In genomic region chr6:42141603-42142117, GRCh38 we compare ENCODE assay signal across 11 cellular contexts. TPM values are rescaled to one million over a fixed set of nuclear protein-coding genes. Genes with fewer than 3 reads are reported as not detected.
A peak's percentile ranks its signal among the peaks of the same experiment; 100 is the strongest.
DNase-seq lines count a peak whose midpoint lies in the region; ATAC-seq and TF ChIP-seq lines count a peak whose summit lies in the region.
"Had no signal": no experiment of that assay in that cellular context is flagged by ENCODE, and none has a peak within 500 bp of the region (broad histone marks: within the 10 kb centered on the region; RNA-seq: fewer than 3 reads in every experiment).

No MANE protein-coding gene starts in this region.

- no peak for TF ChIP-seq POLR2A in lower leg skin (IDR thresholded peaks at IDR 0.05)

- 25 to 28% methylated on average over 13 of the region's 13 CpGs for WGBS in lower leg skin, 2 donors

- peak overlapping the region; percentile 57 for H3K4me3 ChIP-seq in lower leg skin (ENCODE audit: low read depth, poor library complexity, severe bottlenecking)
- H3K4me3 ChIP-seq in thoracic aorta: peak overlapping the region; percentile 70

- peaks cover 0 to 10% of the 10 kb centered on the region in 2 donors for H3K4me1 ChIP-seq in thoracic aorta (ENCODE audit: control insufficient read depth in 1 of 2, low read depth in 2 of 2)

- no peak overlapping the region for H3K27ac ChIP-seq in thoracic aorta

- peak; percentile 48 for DNase-seq in DMS53 (lab: John Stamatoyannopoulos, UW)
- DNase-seq in DMS53 treated with DMSO at 0.1 percent for 48 hours (lab: John Stamatoyannopoulos, UW; ENCODE audit: unreplicated experiment): no peak
- DNase-seq in chondrocyte (ENCODE audit: low spot score): no peak
- no peak for DNase-seq in lower leg skin (ENCODE audit: low spot score in 2 of 2)
- no peak for DNase-seq in thoracic aorta (ENCODE audit: low spot score)
- DNase-seq in amygdala (lab: John Stamatoyannopoulos, UW): no peak
- no peak for DNase-seq in islet precursor cell
- DNase-seq: activated CD4-positive, alpha-beta memory T cell treated with anti-CD3 and anti-CD28 coated beads, Interleukin-2, amount 10 ng/mL, durations not matched to agents 7 days and 5 days; NCI-H524 treated with DMSO at 0.1 percent for 48 hours; stimulated activated CD4-positive, alpha-beta T cell treated with anti-CD3 and anti-CD28 coated beads, Interleukin-4, amount 100 ng/mL, for 24 hours had no signal

- intact Hi-C loops in lower leg skin (cut with DNase I; ENCODE audit: low total_unique reads): no loop called here

- peaks cover 36% of the 10 kb centered on the region for H3K4me1 Mint-ChIP-seq in chondrocyte (ENCODE audit: low read depth)

- TF ChIP-seq CTCF in chondrocyte (IDR thresholded peaks at IDR 0.05) (no peak), lower leg skin (IDR thresholded peaks at IDR 0.05) (no peak), thoracic aorta (IDR thresholded peaks at IDR 0.05) (no peak)

- H3K27ac Mint-ChIP-seq in chondrocyte (ENCODE audit: unreplicated experiment): peak overlapping the region; percentile 17
- H3K27ac Mint-ChIP-seq: activated CD4-positive, alpha-beta memory T cell treated with anti-CD3 and anti-CD28 coated beads, Interleukin-2, amount 10 ng/mL, durations not matched to agents 7 days and 5 days had no signal

- no peaks in the 10 kb centered on the region for H3K9me3 Mint-ChIP-seq in chondrocyte (ENCODE audit: low read depth)
- H3K9me3 Mint-ChIP-seq: activated CD4-positive, alpha-beta memory T cell treated with anti-CD3 and anti-CD28 coated beads, Interleukin-2, amount 10 ng/mL, durations not matched to agents 7 days and 5 days had no signal

- H3K9me3 ChIP-seq in thoracic aorta: no peaks in the 10 kb centered on the region

- ATAC-seq in thoracic aorta (ENCODE audit: insufficient number of reproducible peaks, low FRiP score, low read depth) (no peak), HG03039 (IDR thresholded peaks at IDR 0.05; ENCODE audit: unreplicated experiment) (no peak)

- H3K4me3 Mint-ChIP-seq in chondrocyte (ENCODE audit: unreplicated experiment): peak overlapping the region; percentile 84
- H3K4me3 Mint-ChIP-seq: activated CD4-positive, alpha-beta memory T cell treated with anti-CD3 and anti-CD28 coated beads, Interleukin-2, amount 10 ng/mL, durations not matched to agents 7 days and 5 days had no signal

- H3K36me3 Mint-ChIP-seq in chondrocyte (ENCODE audit: low read depth): no peaks in the 10 kb centered on the region

- H3K27me3 Mint-ChIP-seq in chondrocyte (ENCODE audit: low read depth): peaks cover 2% of the 10 kb centered on the region

- no peaks in the 10 kb centered on the region for H3K36me3 ChIP-seq in thoracic aorta

- H3K27me3 ChIP-seq in thoracic aorta (replicated peaks; ENCODE audit: insufficient read depth): peaks cover 5% of the 10 kb centered on the region

RNA-seq across cellular contexts. Expression of gene C6orf132, which starts 0.8 kb away (rescaled TPM):
- total RNA-seq in chondrocyte (0.75 to 5.8 TPM (median 5.2 TPM) in 3 replicates), lower leg skin (100 to 1,000 TPM; 106 to 200 (median 137) TPM), thoracic aorta (1 to 10 TPM in 1 of 2 donors, under 1 TPM in 1; 0.54 to 2.4 TPM)

RNA-seq across cellular contexts. Expression of gene GUCA1A, which starts 31.5 kb away (rescaled TPM):
- total RNA-seq in chondrocyte (0.38 TPM in 1 of 3 replicates, not detected in the others), lower leg skin (not detected), thoracic aorta (not detected)
- total RNA-seq: activated CD4-positive, alpha-beta memory T cell treated with anti-CD3 and anti-CD28 coated beads, Interleukin-2, amount 10 ng/mL, durations not matched to agents 7 days and 5 days had no signal

RNA-seq across cellular contexts. Expression of gene GUCA1B, which starts 53.1 kb away (rescaled TPM):
- total RNA-seq in chondrocyte (0.54 to 1.1 TPM (median 0.77 TPM) in 3 replicates), lower leg skin (1 to 10 TPM in 1 of 4 donors, under 1 TPM in 2, not detected in 1; 0.34 to 1.6 (median 0.52) TPM), thoracic aorta (1 to 10 TPM in 1 of 2 donors, not detected in 1; 2.1 TPM)

Comparison
In these comparisons a context has a peak if more than half of its experiments do, and no peak if none do; other contexts are left out.
1. RNA of gene C6orf132, which starts 0.8 kb away (total RNA-seq): 106 to 200 TPM in lower leg skin; 0.75 to 5.8 TPM in chondrocyte and 0.54 to 2.4 TPM in thoracic aorta; every median in the first group is over 10 times any median in the second.